In genomic region chr2:11517906-11518305, GRCh38 we compare ENCODE assay signal across 30 cellular contexts.
"Had no signal": no experiment of that assay in that cellular context is flagged by ENCODE, and none has a peak within 500 bp of the region (broad histone marks: within the 10 kb centered on the region; RNA-seq: fewer than 3 reads in every experiment).

No MANE protein-coding gene starts in this region.

- FAIRE-seq: RCC 7860 had no signal

- H2AFZ ChIP-seq: PC-9 had no signal

- DNase-seq: MM.1S, MV-4-11, NCI-H1092, NCI-H1105, NCI-H1417 treated with DMSO at 0.1 percent for 48 hours, NCI-H1436 treated with DMSO at 0.1 percent for 48 hours, NCI-H1694 treated with DMSO at 0.1 percent for 48 hours, NCI-H187 treated with DMSO at 0.1 percent for 48 hours, NCI-H2029, NCI-H2081, NCI-H2171 treated with DMSO at 0.1 percent for 48 hours, NCI-H2227 treated with DMSO at 0.1 percent for 48 hours, NCI-H345, NCI-H446, NCI-H510A treated with DMSO at 0.1 percent for 48 hours, NCI-H524 treated with DMSO at 0.1 percent for 48 hours, NCI-H526 treated with DMSO at 0.1 percent for 48 hours, NCI-H774, PC-9, SHP77, SIG-M5, SJCRH30, T-cell, T-helper 17 cell had no signal

- H3K36me3 ChIP-seq: SJCRH30 had no signal

- H3K4me3 ChIP-seq: PC-9, SJCRH30, SK-N-MC had no signal

- ATAC-seq: Panc1, Right ventricle myocardium inferior, SK-N-SH treated with all-trans-retinoic acid at 6 μM for 48 hours, T-cell, T-helper 17 cell had no signal

- H3K27ac ChIP-seq: PC-9, RWPE1, SJCRH30, SK-N-MC had no signal

- H3K4me2 ChIP-seq: PC-9 had no signal
